Comparison of ENCODE assay signal across 9 cellular contexts in the genomic region with DNA sequence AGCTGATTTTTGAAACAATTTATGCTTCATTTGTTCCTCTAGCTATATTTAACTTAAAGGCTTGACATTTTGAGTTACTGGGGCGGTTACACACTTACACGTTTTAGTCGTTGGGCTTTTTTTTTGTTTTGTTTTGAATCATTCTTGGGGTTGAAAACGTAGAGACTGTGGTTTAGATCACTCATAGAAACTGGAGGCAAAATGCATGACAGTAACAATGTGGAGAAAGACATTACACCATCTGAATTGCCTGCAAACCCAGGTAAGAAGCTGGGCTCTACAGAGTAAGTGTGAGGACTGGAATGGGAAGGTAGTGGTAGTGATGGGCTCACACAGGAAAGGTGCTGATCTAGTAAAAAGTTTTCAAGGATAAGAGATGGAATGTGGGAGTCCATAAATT. TPM values are rescaled to one million over a fixed set of nuclear protein-coding genes. Genes with fewer than 3 reads are reported as not detected.
A peak's percentile ranks its signal among the peaks of the same experiment; 100 is the strongest.
DNase-seq lines count a peak whose midpoint lies in the region; ATAC-seq and TF ChIP-seq lines count a peak whose summit lies in the region.
"Had no signal": no experiment of that assay in that cellular context is flagged by ENCODE, and none has a peak within 500 bp of the region (broad histone marks: within the 10 kb centered on the region; RNA-seq: fewer than 3 reads in every experiment).

A gene with protein sequence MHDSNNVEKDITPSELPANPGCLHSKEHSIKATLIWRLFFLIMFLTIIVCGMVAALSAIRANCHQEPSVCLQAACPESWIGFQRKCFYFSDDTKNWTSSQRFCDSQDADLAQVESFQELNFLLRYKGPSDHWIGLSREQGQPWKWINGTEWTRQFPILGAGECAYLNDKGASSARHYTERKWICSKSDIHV (plus strand): TSS at position 180 of the 400 bp plus-strand sequence. CDS start 22 bp downstream, at position 202.

- ATAC-seq in HG02973 (IDR thresholded peaks at IDR 0.05; ENCODE audit: unreplicated experiment) (peak; percentile 41), left lung (no peak)
- ATAC-seq: K562 had no signal

- WGBS in spleen, 5 donors: 37 to 69% (median 59%) methylated on average over 4 of the region's 4 CpGs

- peak within 1 kb of the TSS; percentile 1 to 64 (median 30) for H3K4me3 ChIP-seq in spleen
- peak within 1 kb of the TSS in 1 of 2 donors; percentile 8 for H3K4me3 ChIP-seq in left lung
- H3K4me3 ChIP-seq: K562 had no signal

- peak; percentile 64 for DNase-seq in activated CD4-positive, alpha-beta memory T cell treated with anti-CD3 and anti-CD28 coated beads, Interleukin-2, amount 10 ng/mL, durations not matched to agents 7 days and 5 days
- DNase-seq in spleen: no peak
- no peak for DNase-seq in glomerular visceral epithelial cell (ENCODE audit: extremely low spot score)
- no peak for DNase-seq in iPS-NIHi7 (ENCODE audit: extremely low spot score)
- no peak for DNase-seq in SKM-1 treated with dmso at 0.1 percent for 144 hours (lab: John Stamatoyannopoulos, UW; ENCODE audit: unreplicated experiment)
- DNase-seq in left lung: no peak

- peak within 1 kb of the TSS; percentile 98 for H3K27ac Mint-ChIP-seq in activated CD4-positive, alpha-beta memory T cell treated with anti-CD3 and anti-CD28 coated beads, Interleukin-2, amount 10 ng/mL, durations not matched to agents 7 days and 5 days

- H3K36me3 Mint-ChIP-seq in activated CD4-positive, alpha-beta memory T cell treated with anti-CD3 and anti-CD28 coated beads, Interleukin-2, amount 10 ng/mL, durations not matched to agents 7 days and 5 days (ENCODE audit: low read depth): peaks cover 78% of the 10 kb centered on the region

- TF ChIP-seq CTCF in spleen (IDR thresholded peaks at IDR 0.05 in 8 of 11, conservative IDR thresholded peaks at IDR 0.05 in 3 of 11) (no peak), left lung (IDR thresholded peaks at IDR 0.05) (no peak)

- peak within 1 kb of the TSS; percentile 60 to 89 (median 78) for H3K27ac ChIP-seq in spleen
- no peak within 1 kb of the TSS for H3K27ac ChIP-seq in left lung

- H3K4me3 Mint-ChIP-seq in activated CD4-positive, alpha-beta memory T cell treated with anti-CD3 and anti-CD28 coated beads, Interleukin-2, amount 10 ng/mL, durations not matched to agents 7 days and 5 days: peak within 1 kb of the TSS; percentile 92

- intact Hi-C loops in spleen (cut with DNase I; ENCODE audit: low total_unique reads): no loop called here
- intact Hi-C loops in left lung (cut with DNase I): no loop called here

- H3K9me3 ChIP-seq in spleen (no peaks in the 10 kb centered on the region), left lung (no peaks in the 10 kb centered on the region)

- CTCF ChIA-PET in activated CD4-positive, alpha-beta memory T cell treated with anti-CD3 and anti-CD28 coated beads, Interleukin-2, amount 10 ng/mL, durations not matched to agents 7 days and 5 days (lab: Charles Lee): interaction anchor here (0.9 to 4.6 kb wide), 9 partner anchors 9 to 89 kb away, joined by 3 to 27 read pairs (median 5); no protein-coding TSS in a partner anchor

- H3K9me3 Mint-ChIP-seq in activated CD4-positive, alpha-beta memory T cell treated with anti-CD3 and anti-CD28 coated beads, Interleukin-2, amount 10 ng/mL, durations not matched to agents 7 days and 5 days: no peaks in the 10 kb centered on the region

- H3K27me3 Mint-ChIP-seq in activated CD4-positive, alpha-beta memory T cell treated with anti-CD3 and anti-CD28 coated beads, Interleukin-2, amount 10 ng/mL, durations not matched to agents 7 days and 5 days: no peaks in the 10 kb centered on the region

- POLR2A ChIA-PET in activated CD4-positive, alpha-beta memory T cell treated with anti-CD3 and anti-CD28 coated beads, Interleukin-2, amount 10 ng/mL, durations not matched to agents 7 days and 5 days (lab: Charles Lee): interaction anchor here (0.6 to 14.9 kb wide), 29 partner anchors 10 to 221 kb away, joined by 3 to 1071 read pairs (median 7); a partner anchor contains a TSS

- H3K36me3 ChIP-seq in spleen: peaks cover 0 to 37% (median 6%) of the 10 kb centered on the region in 6 donors
- peaks cover 0 to 3% of the 10 kb centered on the region in 2 donors for H3K36me3 ChIP-seq in left lung

- H3K4me1 ChIP-seq in spleen: peaks cover 31 to 82% (median 50%) of the 10 kb centered on the region in 6 donors
- peaks cover 13 to 15% of the 10 kb centered on the region in 2 donors for H3K4me1 ChIP-seq in left lung

- TF ChIP-seq POLR2A in GM18951 (IDR thresholded peaks at IDR 0.05; ENCODE audit: extremely low read depth, insufficient read depth, insufficient read length) (peak; percentile 64), spleen (IDR thresholded peaks at IDR 0.05) (peak in 1 of 3 donors; percentile 26)

- no peaks in the 10 kb centered on the region for H3K27me3 ChIP-seq in spleen (replicated peaks in 1 of 7)
- H3K27me3 ChIP-seq in left lung: no peaks in the 10 kb centered on the region

- in situ Hi-C loops in GM18951 (cut with MboI; ENCODE audit: low sequenced_read_pairs, unreplicated experiment): no loop called here

- peaks cover 42% of the 10 kb centered on the region for H3K4me1 Mint-ChIP-seq in activated CD4-positive, alpha-beta memory T cell treated with anti-CD3 and anti-CD28 coated beads, Interleukin-2, amount 10 ng/mL, durations not matched to agents 7 days and 5 days

RNA-seq across cellular contexts. Expression of the gene that starts here (rescaled TPM):
- total RNA-seq in activated CD4-positive, alpha-beta memory T cell treated with anti-CD3 and anti-CD28 coated beads, Interleukin-2, amount 10 ng/mL, durations not matched to agents 7 days and 5 days: 100 to 1,000 TPM; 446 to 449 TPM
- total RNA-seq in spleen: 100 to 1,000 TPM in 1 of 7 donors, 10 to 100 TPM in 6; 74.9 to 131 (median 87.7) TPM
- 10 to 100 TPM; 20.8 to 48.5 (median 39.7) TPM for polyA plus RNA-seq in spleen
- total RNA-seq in left lung: 10 to 100 TPM in 1 of 2 donors, 1 to 10 TPM in 1; 8.9 to 15.9 TPM

Comparison
In these comparisons a context has a peak if more than half of its experiments do, and no peak if none do; other contexts are left out.
1. RNA of the gene that starts here (total RNA-seq): 446 to 449 TPM in activated CD4-positive, alpha-beta memory T cell treated with anti-CD3 and anti-CD28 coated beads, Interleukin-2, amount 10 ng/mL, durations not matched to agents 7 days and 5 days and 74.9 to 131 TPM in spleen; 8.9 to 15.9 TPM in left lung; every median in the first group is over 4 times any median in the second.
2. H3K27ac ChIP-seq: peak in spleen (8 of 8); none in left lung (0 of 2).